9 cellular contexts compared by ENCODE assay signal in genomic region chr4:39975488-39976089, GRCh38. TPM values are rescaled to one million over a fixed set of nuclear protein-coding genes. Genes with fewer than 3 reads are reported as not detected.
DNase-seq lines count a peak whose midpoint lies in the region; ATAC-seq and TF ChIP-seq lines count a peak whose summit lies in the region.
"Had no signal": no experiment of that assay in that cellular context is flagged by ENCODE, and none has a peak within 500 bp of the region (broad histone marks: within the 10 kb centered on the region; RNA-seq: fewer than 3 reads in every experiment).

No MANE protein-coding gene starts in this region.

- H3K4me3 Mint-ChIP-seq in IgD-negative memory B cell, result peak overlapping the region; percentile 68 to 97 (median 89)
- peak overlapping the region; percentile 63 to 99 (median 90) for H3K4me3 Mint-ChIP-seq in naive thymus-derived CD4-positive, alpha-beta T cell

- TF ChIP-seq CTCF in BJ (IDR thresholded peaks at IDR 0.05; ENCODE audit: insufficient read depth, low read depth, low read length) (no peak), cardiac fibroblast (IDR thresholded peaks at IDR 0.05; ENCODE audit: low read depth, low read length) (no peak), gastrocnemius medialis (IDR thresholded peaks at IDR 0.05 in 4 of 5, conservative IDR thresholded peaks at IDR 0.05 in 1 of 5) (no peak)

- H3K4me1 Mint-ChIP-seq in IgD-negative memory B cell, result peaks cover 31 to 35% (median 32%) of the 10 kb centered on the region in 3 donors
- H3K4me1 Mint-ChIP-seq in naive thymus-derived CD4-positive, alpha-beta T cell, result peaks cover 35 to 58% (median 42%) of the 10 kb centered on the region in 7 donors

- in situ Hi-C loops in gastrocnemius medialis (cut with MboI; ENCODE audit: low sequenced_read_pairs in 4 of 4), result loop anchor here (5.0 to 10.0 kb wide), 4 partner anchors 281 to 511 kb away; partner anchors contain the start of gene UBE2K (in 2 of the 4)

- H3K36me3 ChIP-seq in BJ (ENCODE audit: control insufficient read depth, insufficient read depth, low read length), result peaks cover 2% of the 10 kb centered on the region; the same call in 1 of the 2 replicates
- H3K36me3 ChIP-seq in naive thymus-derived CD4-positive, alpha-beta T cell (ENCODE audit: control insufficient read depth in 2 of 3, insufficient read depth in 3 of 3, low read length in 3 of 3), result peaks cover 0 to 30% (median 0%) of the 10 kb centered on the region in 3 experiments
- H3K36me3 ChIP-seq in gastrocnemius medialis, result peaks cover 0 to 9% of the 10 kb centered on the region in 2 donors

- CTCF ChIA-PET in BJ (lab: Yijun Ruan, JAX), result interaction anchor here (0.6 to 3.5 kb wide), 9 partner anchors 9 to 507 kb away, joined by 3 to 27 read pairs (median 3); partner anchors contain the start of gene UBE2K
- CTCF ChIA-PET in naive thymus-derived CD4-positive, alpha-beta T cell (lab: Charles Lee), result interaction anchor here (0.7 to 1.4 kb wide), 3 partner anchors 279 to 506 kb away, joined by 3 to 7 read pairs (median 3); no protein-coding TSS in a partner anchor

- POLR2A ChIA-PET in BJ (lab: Charles Lee), result interaction anchor here (0.6 kb wide), 2 partner anchors 399 to 448 kb away, joined by 4 read pairs; partner anchors contain the start of gene UGDH
- POLR2A ChIA-PET in naive thymus-derived CD4-positive, alpha-beta T cell (lab: Charles Lee), result interaction anchor here (0.6 to 0.9 kb wide), 2 partner anchors 111 to 517 kb away, joined by 3 to 4 read pairs; partner anchors contain the start of genes LIAS and RPL9

- H3K27me3 Mint-ChIP-seq in IgD-negative memory B cell, result no peaks in the 10 kb centered on the region
- H3K27me3 Mint-ChIP-seq in naive thymus-derived CD4-positive, alpha-beta T cell, result no peaks in the 10 kb centered on the region

- DNase-seq in BJ (ENCODE audit: low read depth), result no peak
- DNase-seq in cardiac fibroblast (ENCODE audit: low read depth in 2 of 2), result peak; percentile 45 to 71
- no peak for DNase-seq in naive thymus-derived CD4-positive, alpha-beta T cell
- no peak for DNase-seq in gastrocnemius medialis
- no peak for DNase-seq in activated CD8-positive, alpha-beta memory T cell treated with anti-CD3 and anti-CD28 coated beads, Interleukin-2, amount 50 U/mL, for 48 hours
- no peak for DNase-seq in NCI-H2029 treated with DMSO at 0.1 percent for 48 hours (lab: John Stamatoyannopoulos, UW)

- peaks cover 2% of the 10 kb centered on the region for H3K36me3 Mint-ChIP-seq in IgD-negative memory B cell
- peaks cover 6 to 27% (median 22%) of the 10 kb centered on the region in 5 donors for H3K36me3 Mint-ChIP-seq in naive thymus-derived CD4-positive, alpha-beta T cell

- peaks cover 3 to 18% of the 10 kb centered on the region in 2 donors for H3K4me1 ChIP-seq in naive thymus-derived CD4-positive, alpha-beta T cell (ENCODE audit: control insufficient read depth in 2 of 2, insufficient read depth in 2 of 2, low read length in 2 of 2)
- peaks cover 10 to 15% of the 10 kb centered on the region in 2 donors for H3K4me1 ChIP-seq in gastrocnemius medialis

- no peak for TF ChIP-seq POLR2A in gastrocnemius medialis (IDR thresholded peaks at IDR 0.05)

- H3K4me3 ChIP-seq in BJ (ENCODE audit: low read depth, low read length) (peak overlapping the region; percentile 94), cardiac fibroblast (replicated peaks in 1 of 2; ENCODE audit: low read depth in 2 of 2, low read length in 2 of 2) (peak overlapping the region; percentile 84 to 86), gastrocnemius medialis (peak overlapping the region in 1 of 4 donors; percentile 96)
- H3K4me3 ChIP-seq in naive thymus-derived CD4-positive, alpha-beta T cell (ENCODE audit: low read length), result no peak overlapping the region

- H3K9me3 ChIP-seq in naive thymus-derived CD4-positive, alpha-beta T cell (ENCODE audit: control insufficient read depth in 2 of 3, low read length in 3 of 3), result no peaks in the 10 kb centered on the region
- no peaks in the 10 kb centered on the region for H3K9me3 ChIP-seq in gastrocnemius medialis
- H3K9me3 ChIP-seq: adrenal gland had no signal

- ATAC-seq in naive thymus-derived CD4-positive, alpha-beta T cell, result no peak
- ATAC-seq in gastrocnemius medialis, result no peak
- ATAC-seq in GM21717 (IDR thresholded peaks at IDR 0.05; ENCODE audit: unreplicated experiment), result no peak

- peak overlapping the region; percentile 89 for H3K27ac ChIP-seq in naive thymus-derived CD4-positive, alpha-beta T cell (ENCODE audit: low read depth, low read length)
- H3K27ac ChIP-seq in gastrocnemius medialis, result peak overlapping the region in 2 of 4 donors; percentile 95 to 97

- no peaks in the 10 kb centered on the region for H3K9me3 Mint-ChIP-seq in IgD-negative memory B cell
- H3K9me3 Mint-ChIP-seq in naive thymus-derived CD4-positive, alpha-beta T cell, result peaks cover 0 to 2% (median 0%) of the 10 kb centered on the region in 11 donors

- peak overlapping the region in 2 of 3 donors; percentile 49 to 54 for H3K27ac Mint-ChIP-seq in IgD-negative memory B cell
- H3K27ac Mint-ChIP-seq in naive thymus-derived CD4-positive, alpha-beta T cell, result peak overlapping the region in 7 of 9 donors; percentile 4 to 95 (median 64)

- H3K27me3 ChIP-seq in BJ (ENCODE audit: control insufficient read depth, insufficient read depth, low read length), result no peaks in the 10 kb centered on the region
- H3K27me3 ChIP-seq in naive thymus-derived CD4-positive, alpha-beta T cell (ENCODE audit: control insufficient read depth in 2 of 2, insufficient read depth in 2 of 2, low read length in 2 of 2), result no peaks in the 10 kb centered on the region
- no peaks in the 10 kb centered on the region for H3K27me3 ChIP-seq in gastrocnemius medialis
- H3K27me3 ChIP-seq: adrenal gland had no signal

- intact Hi-C loops in naive thymus-derived CD4-positive, alpha-beta T cell (cut with micrococcal nuclease), result loop anchor here (2.0 to 10.0 kb wide), 16 partner anchors 43 to 1217 kb away; partner anchors contain the start of genes LIAS (in 1 of the 2), RFC1 (in 1 of the 2), RHOH (in 1 of the 2) and RPL9 (in 1 of the 2)
- intact Hi-C loops in gastrocnemius medialis (cut with DNase I; ENCODE audit: low total_unique reads), result loop anchor here (1.0 kb wide), 1 partner anchor 336 kb away; no protein-coding TSS in a partner anchor

RNA-seq across cellular contexts. Expression of gene PDS5A, which starts 2.1 kb away (rescaled TPM):
- polyA plus RNA-seq in BJ (2011; rRNA removed), result 17.8 and 37.7 TPM in 2 replicates
- polyA minus RNA-seq in BJ (2011; rRNA and poly(A)+ RNA removed), result 53.9 and 69.5 TPM in 2 replicates
- 35.3 TPM for polyA plus RNA-seq in IgD-negative memory B cell
- total RNA-seq in naive thymus-derived CD4-positive, alpha-beta T cell, result 100 to 1,000 TPM in 2 of 5 experiments, 10 to 100 TPM in 3; 92.7 to 102 (median 98.5) TPM
- 10 to 100 TPM; 42.8 to 48.4 TPM for polyA plus RNA-seq in naive thymus-derived CD4-positive, alpha-beta T cell
- total RNA-seq in gastrocnemius medialis, result 10 to 100 TPM; 28.3 to 40.6 (median 36.7) TPM

Comparison
In these comparisons a context has a peak if more than half of its experiments do, and no peak if none do; other contexts are left out.
1. DNase-seq: peak in cardiac fibroblast (2 of 2); none in BJ (single experiment), naive thymus-derived CD4-positive, alpha-beta T cell (0 of 9), gastrocnemius medialis (0 of 2), activated CD8-positive, alpha-beta memory T cell treated with anti-CD3 and anti-CD28 coated beads, Interleukin-2, amount 50 U/mL, for 48 hours (single experiment) and NCI-H2029 treated with DMSO at 0.1 percent for 48 hours (single experiment).